Comparison of ENCODE assay signal across 33 cellular contexts in genomic region chr6:97038437-97038836, GRCh38.
"Had no signal": no experiment of that assay in that cellular context is flagged by ENCODE, and none has a peak within 500 bp of the region (broad histone marks: within the 10 kb centered on the region; RNA-seq: fewer than 3 reads in every experiment).

No MANE protein-coding gene starts in this region.

- H3K27ac ChIP-seq: adrenal gland, body of pancreas, brain microvascular endothelial cell, breast epithelium, VCaP had no signal

- H3K4me3 ChIP-seq: adrenal gland, body of pancreas, breast epithelium had no signal

- ATAC-seq: activated CD8-positive, alpha-beta T cell treated with anti-CD3 and anti-CD28 coated beads for 36 hours; activated naive CD4-positive, alpha-beta T cell treated with anti-CD3 and anti-CD28 coated beads, Interleukin-2, amount 50 U/mL, for 72 hours; activated T-cell treated with anti-CD3 and anti-CD28 coated beads, Interleukin-2, amount 50 U/mL, for 4 hours; activated T-cell treated with anti-CD3 and anti-CD28 coated beads, Interleukin-2, amount 50 U/mL, for 72 hours; activated T-helper 17 cell treated with anti-CD3 and anti-CD28 coated beads, Interleukin-2, amount 50 U/mL, for 72 hours; body of pancreas had no signal

- FAIRE-seq: astrocyte, TTC549 had no signal

- DNase-seq: activated B cell treated with CpG ODN at 0.5 μM for 24 hours; activated CD4-positive, alpha-beta memory T cell treated with anti-CD3 and anti-CD28 coated beads for 36 hours; activated CD4-positive, alpha-beta T cell treated with anti-CD3 and anti-CD28 coated beads for 4 hours; activated CD4-positive, alpha-beta T cell treated with anti-CD3 and anti-CD28 coated beads, Interleukin-2, amount 10 ng/mL, durations not matched to agents 24 days and 14 days; activated CD4-positive, alpha-beta T cell treated with anti-CD3 and anti-CD28 coated beads, Interleukin-2, amount 50 U/mL, for 1 hour; activated CD4-positive, alpha-beta T cell treated with anti-CD3 and anti-CD28 coated beads, Interleukin-2, amount 50 U/mL, for 4 hours; activated CD4-positive, CD25-positive, alpha-beta regulatory T cell treated with anti-CD3 and anti-CD28 coated beads, Interleukin-2, amount 50 U/mL, for 72 hours; activated CD8-positive, alpha-beta memory T cell treated with anti-CD3 and anti-CD28 coated beads, Interleukin-2, amount 50 U/mL, for 4 hours; activated CD8-positive, alpha-beta T cell treated with anti-CD3 and anti-CD28 coated beads for 36 hours; activated effector memory CD4-positive, alpha-beta T cell treated with anti-CD3 and anti-CD28 coated beads, Interleukin-2, amount 50 U/mL, for 16 hours; activated gamma-delta T cell treated with Interleukin-2 at 50 U/mL for 16 hours; activated naive CD4-positive, alpha-beta T cell; activated naive CD4-positive, alpha-beta T cell treated with anti-CD3 and anti-CD28 coated beads for 36 hours; activated naive CD4-positive, alpha-beta T cell treated with anti-CD3 and anti-CD28 coated beads, Interleukin-2, amount 50 U/mL, for 16 hours; activated naive CD8-positive, alpha-beta T cell treated with anti-CD3 and anti-CD28 coated beads for 36 hours; activated T-cell treated with anti-CD3 and anti-CD28 coated beads for 4 hours; activated T-cell treated with anti-CD3 and anti-CD28 coated beads, Interleukin-2, amount 50 U/mL, for 1 hour; activated T-cell treated with anti-CD3 and anti-CD28 coated beads, Interleukin-2, amount 50 U/mL, for 4 hours; activated T-cell treated with anti-CD3 and anti-CD28 coated beads, Interleukin-2, amount 50 U/mL, for 72 hours; adrenal gland; amniotic stem cell; aorta; body of pancreas; brain microvascular endothelial cell; central memory CD4-positive, alpha-beta T cell; T-helper 2 cell; T-helper 9 cell had no signal

- H3K9me3 ChIP-seq: adrenal gland, body of pancreas had no signal

- H3K4me1 ChIP-seq: adrenal gland, body of pancreas, breast epithelium had no signal

- H3K36me3 ChIP-seq: adrenal gland, brain microvascular endothelial cell, breast epithelium had no signal

- H3K27me3 ChIP-seq: adrenal gland, body of pancreas, brain microvascular endothelial cell, breast epithelium had no signal
